Comparison of ENCODE assay signal across 9 cellular contexts in the genomic region with DNA sequence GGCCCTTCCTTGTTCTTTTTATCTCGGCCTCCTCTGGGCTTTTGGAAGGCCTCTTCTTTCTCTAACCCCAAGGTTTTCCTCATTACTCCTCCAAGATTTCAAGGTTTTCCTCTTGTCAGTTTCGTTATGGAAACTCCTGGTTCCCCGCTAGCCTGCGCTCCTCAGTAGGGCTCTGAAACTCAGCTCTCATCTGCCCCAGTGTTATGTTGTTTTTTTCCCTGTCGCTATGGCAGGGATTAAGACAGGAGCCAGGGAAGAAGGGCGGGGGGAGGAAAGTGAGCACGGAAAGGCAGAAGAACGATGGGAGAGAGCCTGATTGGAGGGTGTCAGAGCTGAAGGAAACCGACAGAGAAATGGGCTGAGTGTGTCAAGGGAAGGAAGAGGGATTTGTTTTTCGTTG. TPM values are rescaled to one million over a fixed set of nuclear protein-coding genes. Genes with fewer than 3 reads are reported as not detected.
DNase-seq lines count a peak whose midpoint lies in the region; ATAC-seq and TF ChIP-seq lines count a peak whose summit lies in the region.
"Had no signal": no experiment of that assay in that cellular context is flagged by ENCODE, and none has a peak within 500 bp of the region (broad histone marks: within the 10 kb centered on the region; RNA-seq: fewer than 3 reads in every experiment).

No MANE protein-coding gene starts in this region.

- TF ChIP-seq CTCF in A673 (conservative IDR thresholded peaks at IDR 0.05; ENCODE audit: low read depth, low read length), result no peak
- TF ChIP-seq CTCF in RWPE1 (conservative IDR thresholded peaks at IDR 0.05; ENCODE audit: low read depth), result no peak
- no peak for TF ChIP-seq CTCF in fibroblast of villous mesenchyme (IDR thresholded peaks at IDR 0.05; ENCODE audit: insufficient read depth, low read depth, low read length)
- no peak for TF ChIP-seq CTCF in neural crest cell (conservative IDR thresholded peaks at IDR 0.05)
- TF ChIP-seq CTCF in spleen (IDR thresholded peaks at IDR 0.05 in 8 of 11, conservative IDR thresholded peaks at IDR 0.05 in 3 of 11), result no peak

- H3K36me3 ChIP-seq in A673 (ENCODE audit: insufficient read depth, low read length, poor library complexity, severe bottlenecking), result no peaks in the 10 kb centered on the region
- H3K36me3 ChIP-seq in CD8-positive, alpha-beta memory T cell (ENCODE audit: insufficient read depth, low read length), result no peaks in the 10 kb centered on the region
- no peaks in the 10 kb centered on the region for H3K36me3 ChIP-seq in spleen

- H3K9me3 ChIP-seq in A673 (ENCODE audit: low read depth, low read length, poor library complexity, severe bottlenecking) (no peaks in the 10 kb centered on the region), spleen (peaks cover 0 to 8% (median 0%) of the 10 kb centered on the region in 8 donors)
- H3K9me3 ChIP-seq in CD8-positive, alpha-beta memory T cell (ENCODE audit: low read length), result no peaks in the 10 kb centered on the region

- no peaks in the 10 kb centered on the region for H3K4me1 Mint-ChIP-seq in neural crest cell
- peaks cover 0 to 12% (median 5%) of the 10 kb centered on the region in 3 donors for H3K4me1 Mint-ChIP-seq in CD8-positive, alpha-beta memory T cell

- POLR2A ChIA-PET in A673 (lab: Charles Lee; ENCODE audit: low non-redundant PET), result no interaction called here
- POLR2A ChIA-PET in RWPE1 (lab: Yijun Ruan, JAX; ENCODE audit: low non-redundant PET), result no interaction called here
- POLR2A ChIA-PET in CD8-positive, alpha-beta memory T cell (lab: Charles Lee), result no interaction called here

- H3K4me3 Mint-ChIP-seq in neural crest cell, result no peak overlapping the region
- H3K4me3 Mint-ChIP-seq in CD8-positive, alpha-beta memory T cell, result no peak overlapping the region
- H3K4me3 Mint-ChIP-seq: activated naive CD8-positive, alpha-beta T cell treated with anti-CD3 and anti-CD28 coated beads, Interleukin-2, amount 50 U/mL, for 24 hours had no signal

- H3K4me1 ChIP-seq in A673 (ENCODE audit: insufficient read depth, low read length, poor library complexity, severe bottlenecking), result peaks cover 20% of the 10 kb centered on the region
- H3K4me1 ChIP-seq in CD8-positive, alpha-beta memory T cell (ENCODE audit: insufficient read depth, low read length), result no peaks in the 10 kb centered on the region
- peaks cover 11 to 23% (median 17%) of the 10 kb centered on the region in 6 donors for H3K4me1 ChIP-seq in spleen

- H3K4me3 ChIP-seq in A673 (ENCODE audit: low read depth, low read length, poor library complexity, severe bottlenecking) (no peak overlapping the region), fibroblast of villous mesenchyme (ENCODE audit: low read depth, low read length) (no peak overlapping the region), spleen (no peak overlapping the region)
- no peak overlapping the region for H3K4me3 ChIP-seq in CD8-positive, alpha-beta memory T cell (ENCODE audit: low read length)

- CTCF ChIA-PET in A673 (lab: Charles Lee), result no interaction called here
- CTCF ChIA-PET in RWPE1 (lab: Yijun Ruan, JAX), result no interaction called here
- CTCF ChIA-PET in CD8-positive, alpha-beta memory T cell (lab: Charles Lee), result no interaction called here

- BruUV-seq in A673 (replicated peaks; lab: Mats Ljungman, UMichigan), result no TSS peak

- ATAC-seq in GM19455 (IDR thresholded peaks at IDR 0.05; ENCODE audit: unreplicated experiment), result no peak
- ATAC-seq: activated naive CD8-positive, alpha-beta T cell treated with anti-CD3 and anti-CD28 coated beads, Interleukin-2, amount 50 U/mL, for 24 hours had no signal

- no peak overlapping the region for H3K27ac ChIP-seq in A673 (ENCODE audit: low read depth, low read length, poor library complexity, severe bottlenecking)
- peak overlapping the region; percentile 74 for H3K27ac ChIP-seq in RWPE1
- no peak overlapping the region for H3K27ac ChIP-seq in CD8-positive, alpha-beta memory T cell (ENCODE audit: low read depth, low read length)
- H3K27ac ChIP-seq in spleen, result peak overlapping the region in 3 of 8 donors; percentile 15 to 20 (median 17)

- peak; percentile 11 for DNase-seq in A673 (ENCODE audit: low spot score)
- DNase-seq in RWPE1 (ENCODE audit: low spot score), result no peak
- DNase-seq in fibroblast of villous mesenchyme (ENCODE audit: low read depth), result peak; percentile 71
- DNase-seq in neural crest cell (ENCODE audit: low read depth, low spot score), result no peak
- no peak for DNase-seq in CD8-positive, alpha-beta memory T cell
- no peak for DNase-seq in activated effector memory CD4-positive, alpha-beta T cell treated with anti-CD3 and anti-CD28 coated beads, Interleukin-2, amount 50 U/mL, for 16 hours
- no peak for DNase-seq in spleen
- DNase-seq: activated naive CD8-positive, alpha-beta T cell treated with anti-CD3 and anti-CD28 coated beads, Interleukin-2, amount 50 U/mL, for 24 hours had no signal

- 74 to 86% (median 80%) methylated on average over 10 of the region's 10 CpGs for WGBS in spleen, 5 donors

- H3K36me3 Mint-ChIP-seq in neural crest cell (ENCODE audit: low read depth), result peaks cover 3% of the 10 kb centered on the region
- H3K36me3 Mint-ChIP-seq in CD8-positive, alpha-beta memory T cell, result peaks cover 0 to under 1% (median 0%) of the 10 kb centered on the region in 3 donors

- peak overlapping the region; percentile 82 for H3K27ac Mint-ChIP-seq in neural crest cell (ENCODE audit: unreplicated experiment)
- H3K27ac Mint-ChIP-seq in CD8-positive, alpha-beta memory T cell, result peak overlapping the region in 1 of 8 donors; percentile 29

- intact Hi-C loops in A673 (cut with micrococcal nuclease; ENCODE audit: unreplicated experiment), result no loop called here
- intact Hi-C loops in spleen (cut with DNase I; ENCODE audit: low total_unique reads), result no loop called here

- no peaks in the 10 kb centered on the region for H3K27me3 ChIP-seq in A673 (replicated peaks; ENCODE audit: insufficient read depth, low read depth, low read length, poor library complexity)
- no peaks in the 10 kb centered on the region for H3K27me3 ChIP-seq in CD8-positive, alpha-beta memory T cell (ENCODE audit: insufficient read depth, low read length, poor library complexity, severe bottlenecking)
- no peaks in the 10 kb centered on the region for H3K27me3 ChIP-seq in spleen (replicated peaks in 1 of 7)

- no peaks in the 10 kb centered on the region for H3K27me3 Mint-ChIP-seq in neural crest cell (ENCODE audit: low read depth)
- peaks cover 0 to 10% of the 10 kb centered on the region in 2 donors for H3K27me3 Mint-ChIP-seq in CD8-positive, alpha-beta memory T cell
- H3K27me3 Mint-ChIP-seq: activated naive CD8-positive, alpha-beta T cell treated with anti-CD3 and anti-CD28 coated beads, Interleukin-2, amount 50 U/mL, for 24 hours had no signal

- peaks cover 4% of the 10 kb centered on the region for H3K9me3 Mint-ChIP-seq in neural crest cell
- H3K9me3 Mint-ChIP-seq in CD8-positive, alpha-beta memory T cell, result peaks cover 0 to 3% (median 0%) of the 10 kb centered on the region in 5 donors

- TF ChIP-seq POLR2A in spleen (IDR thresholded peaks at IDR 0.05), result no peak

RNA-seq across cellular contexts. Expression of gene JDP2, which starts 26.5 kb away (rescaled TPM):
- total RNA-seq in A673 (2021) (5.9 and 10.7 TPM in 2 replicates), fibroblast of villous mesenchyme (36.4 and 51.4 TPM in 2 replicates), neural crest cell (2.6 and 4.7 TPM in 2 replicates), spleen (100 to 1,000 TPM in 4 of 7 donors, 10 to 100 TPM in 3; 52.6 to 144 (median 123) TPM)
- total RNA-seq in CD8-positive, alpha-beta memory T cell, result under 1 TPM; 0.24 to 0.53 TPM
- polyA plus RNA-seq in CD8-positive, alpha-beta memory T cell, result not detected
- 10 to 100 TPM; 18.2 to 89.1 (median 32.2) TPM for polyA plus RNA-seq in spleen

Comparison
In these comparisons a context has a peak if more than half of its experiments do, and no peak if none do; other contexts are left out.
1. DNase-seq: peak in A673 (single experiment) and fibroblast of villous mesenchyme (single experiment); none in RWPE1 (single experiment), neural crest cell (single experiment), CD8-positive, alpha-beta memory T cell (0 of 5), activated effector memory CD4-positive, alpha-beta T cell treated with anti-CD3 and anti-CD28 coated beads, Interleukin-2, amount 50 U/mL, for 16 hours (single experiment) and spleen (single experiment).